28 cellular contexts compared by ENCODE assay signal in genomic region chr22:39651783-39652058, GRCh38.
"Had no signal": no experiment of that assay in that cellular context is flagged by ENCODE, and none has a peak within 500 bp of the region (broad histone marks: within the 10 kb centered on the region; RNA-seq: fewer than 3 reads in every experiment).

No MANE protein-coding gene starts in this region.

- H3K4me1 Mint-ChIP-seq: immature natural killer cell, mesothelial cell of epicardium had no signal

- H3K27ac Mint-ChIP-seq: activated CD4-positive, alpha-beta memory T cell treated with anti-CD3 and anti-CD28 coated beads, Interleukin-2, amount 10 ng/mL, durations not matched to agents 7 days and 5 days; activated CD4-positive, alpha-beta T cell treated with anti-CD3 and anti-CD28 coated beads, Interleukin-2, amount 10 ng/mL, durations not matched to agents 7 days and 5 days; activated T-cell treated with anti-CD3 and anti-CD28 coated beads, Interleukin-2, amount 50 U/mL, for 24 hours; immature natural killer cell; mesothelial cell of epicardium; naive B cell had no signal

- H3K36me3 Mint-ChIP-seq: immature natural killer cell, mesothelial cell of epicardium, naive B cell had no signal

- H3K27ac ChIP-seq: brain microvascular endothelial cell, gastroesophageal sphincter, pancreas, prostate gland, spleen, testis, transverse colon had no signal

- H3K36me3 ChIP-seq: brain microvascular endothelial cell, gastroesophageal sphincter, pancreas, prostate gland, spleen, transverse colon had no signal

- H3K27me3 ChIP-seq: pancreas, testis had no signal

- H3K4me3 ChIP-seq: gastroesophageal sphincter, pancreas, prostate gland, spleen, testis, transverse colon had no signal

- H3K4me3 Mint-ChIP-seq: activated CD4-positive, alpha-beta memory T cell treated with anti-CD3 and anti-CD28 coated beads, Interleukin-2, amount 10 ng/mL, durations not matched to agents 7 days and 5 days; activated CD4-positive, alpha-beta T cell treated with anti-CD3 and anti-CD28 coated beads, Interleukin-2, amount 10 ng/mL, durations not matched to agents 7 days and 5 days; activated T-cell treated with anti-CD3 and anti-CD28 coated beads, Interleukin-2, amount 50 U/mL, for 24 hours; immature natural killer cell; mesothelial cell of epicardium had no signal

- DNase-seq: activated CD4-positive, alpha-beta memory T cell treated with anti-CD3 and anti-CD28 coated beads, Interleukin-2, amount 10 ng/mL, durations not matched to agents 7 days and 5 days; activated CD4-positive, alpha-beta T cell treated with anti-CD3 and anti-CD28 coated beads, Interleukin-2, amount 10 ng/mL, durations not matched to agents 7 days and 5 days; activated CD4-positive, CD25-positive, alpha-beta regulatory T cell treated with anti-CD3 and anti-CD28 coated beads, Interleukin-2, amount 50 U/mL, for 72 hours; activated CD8-positive, alpha-beta memory T cell treated with anti-CD3 and anti-CD28 coated beads, Interleukin-2, amount 50 U/mL, for 48 hours; activated gamma-delta T cell; activated naive CD4-positive, alpha-beta T cell treated with anti-CD3 and anti-CD28 coated beads, Interleukin-2, amount 50 U/mL, for 16 hours; activated T-cell treated with anti-CD3 and anti-CD28 coated beads, Interleukin-2, amount 50 U/mL, for 24 hours; amniotic stem cell; brain microvascular endothelial cell; cortex of kidney; head of caudate nucleus; hypothalamus; immature natural killer cell; kidney; left colon; naive B cell; nucleus accumbens; pancreas; retina; spleen; stimulated activated CD4-positive, alpha-beta T cell treated with anti-CD3 and anti-CD28 coated beads, Interleukin-2, amount 100 ng/mL, for 48 hours; stimulated activated naive CD4-positive, alpha-beta T cell treated with Interleukin-2 at 50 U/mL for 16 hours; T-helper 2 cell; testis; transverse colon had no signal

- ATAC-seq: gastroesophageal sphincter, left colon, pancreas had no signal

- H3K9me3 ChIP-seq: pancreas, prostate gland, spleen, testis, transverse colon had no signal

- H3K9me3 Mint-ChIP-seq: activated CD4-positive, alpha-beta memory T cell treated with anti-CD3 and anti-CD28 coated beads, Interleukin-2, amount 10 ng/mL, durations not matched to agents 7 days and 5 days; activated CD4-positive, alpha-beta T cell treated with anti-CD3 and anti-CD28 coated beads, Interleukin-2, amount 10 ng/mL, durations not matched to agents 7 days and 5 days; activated T-cell treated with anti-CD3 and anti-CD28 coated beads, Interleukin-2, amount 50 U/mL, for 24 hours; immature natural killer cell; mesothelial cell of epicardium; naive B cell had no signal

- H3K27me3 Mint-ChIP-seq: activated CD4-positive, alpha-beta memory T cell treated with anti-CD3 and anti-CD28 coated beads, Interleukin-2, amount 10 ng/mL, durations not matched to agents 7 days and 5 days; activated CD4-positive, alpha-beta T cell treated with anti-CD3 and anti-CD28 coated beads, Interleukin-2, amount 10 ng/mL, durations not matched to agents 7 days and 5 days; activated T-cell treated with anti-CD3 and anti-CD28 coated beads, Interleukin-2, amount 50 U/mL, for 24 hours had no signal

- H3K4me1 ChIP-seq: gastroesophageal sphincter, pancreas, prostate gland, spleen, testis, transverse colon had no signal
